Comparison of ENCODE assay signal across 8 cellular contexts in the genomic region with DNA sequence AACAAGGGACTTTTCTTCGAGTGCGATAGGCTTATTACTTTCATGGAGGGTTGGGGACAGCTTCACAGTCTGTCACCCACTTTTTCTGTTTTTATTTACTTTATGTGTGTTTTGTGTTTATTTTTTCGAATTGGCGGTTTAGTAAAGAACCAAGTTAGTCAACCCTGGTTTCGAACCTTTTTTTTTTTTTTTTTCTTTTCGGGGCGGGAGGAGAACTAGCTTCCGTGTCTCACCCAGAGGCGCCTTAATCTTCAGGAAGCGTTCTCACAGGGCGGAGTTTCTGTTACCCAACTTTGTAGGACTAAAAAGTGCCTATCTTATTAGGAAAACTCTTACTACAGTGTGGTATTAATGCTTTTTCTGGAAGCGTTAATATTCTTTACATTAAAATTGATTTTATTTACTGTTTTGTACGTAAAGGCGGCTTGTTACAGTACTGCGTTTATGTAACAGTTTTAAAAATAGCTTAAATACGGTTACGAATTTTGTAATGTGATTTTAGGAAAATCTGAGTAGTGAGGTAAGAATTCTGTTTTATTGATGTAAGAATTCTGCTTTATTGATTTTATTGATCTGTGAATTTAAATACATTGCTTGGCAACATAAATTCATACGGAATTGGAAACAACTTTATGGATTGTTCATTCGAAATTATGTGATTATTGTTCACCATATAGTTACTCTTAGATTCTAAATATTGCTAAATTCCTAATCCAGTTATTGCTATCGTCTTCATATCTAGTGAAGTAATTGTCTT. TPM values are rescaled to one million over a fixed set of nuclear protein-coding genes. Genes with fewer than 3 reads are reported as not detected.
DNase-seq lines count a peak whose midpoint lies in the region; ATAC-seq and TF ChIP-seq lines count a peak whose summit lies in the region.

No MANE protein-coding gene starts in this region.

- peaks cover 30% of the 10 kb centered on the region for H3K4me1 Mint-ChIP-seq in T-helper 1 cell treated with Interleukin-12 subunit alpha and Interleukin-12 subunit beta and Interleukin-4 antibody, amounts not matched to agents 30 μg/mL and 1 μg/mL, for 36 hours (ENCODE audit: low read depth)

- 0% methylated on average over 20 of the region's 20 CpGs for WGBS in lung, 2 donors
- WGBS in stomach, 5 donors: 0 to 1% (median 0%) methylated on average over 20 of the region's 20 CpGs

- H3K36me3 Mint-ChIP-seq in T-helper 1 cell treated with Interleukin-12 subunit alpha and Interleukin-12 subunit beta and Interleukin-4 antibody, amounts not matched to agents 30 μg/mL and 1 μg/mL, for 36 hours (ENCODE audit: low read depth): peaks cover 43% of the 10 kb centered on the region

- peak overlapping the region; percentile 99 for H3K27ac Mint-ChIP-seq in T-helper 1 cell treated with Interleukin-12 subunit alpha and Interleukin-12 subunit beta and Interleukin-4 antibody, amounts not matched to agents 30 μg/mL and 1 μg/mL, for 36 hours

- H2AFZ ChIP-seq in KMS-11 (ENCODE audit: low read depth): peak overlapping the region; percentile 91; the same call in 1 of the 2 replicates

- H3K27ac ChIP-seq in KMS-11 (peak overlapping the region; percentile 98), dorsolateral prefrontal cortex (peak overlapping the region; percentile 76 to 99 (median 95)), lung (ENCODE audit: low read depth in 1 of 2, low read length in 1 of 2) (peak overlapping the region; percentile 96 to 97), stomach (peak overlapping the region; percentile 87 to 99 (median 96))

- H3K4me3 ChIP-seq in KMS-11 (IDR thresholded peaks at IDR 0.05; ENCODE audit: insufficient read depth, low read depth, low read length): peak overlapping the region; percentile 55
- H3K4me3 ChIP-seq in dorsolateral prefrontal cortex: peak overlapping the region; percentile 59 to 99 (median 89)
- peak overlapping the region; percentile 91 for H3K4me3 ChIP-seq in lung
- H3K4me3 ChIP-seq in stomach: peak overlapping the region; percentile 63 to 89 (median 78)

- H4K20me1 ChIP-seq in KMS-11 (ENCODE audit: insufficient read depth): peaks cover 45% of the 10 kb centered on the region

- peak overlapping the region; percentile 98 for H3K9ac ChIP-seq in KMS-11

- H3K27me3 Mint-ChIP-seq in T-helper 1 cell treated with Interleukin-12 subunit alpha and Interleukin-12 subunit beta and Interleukin-4 antibody, amounts not matched to agents 30 μg/mL and 1 μg/mL, for 36 hours (ENCODE audit: low read depth): no peaks in the 10 kb centered on the region

- TF ChIP-seq EP300 in stomach (IDR thresholded peaks at IDR 0.05): no peak

- H3K4me3 Mint-ChIP-seq in T-helper 1 cell treated with Interleukin-12 subunit alpha and Interleukin-12 subunit beta and Interleukin-4 antibody, amounts not matched to agents 30 μg/mL and 1 μg/mL, for 36 hours: peak overlapping the region; percentile 99

- peaks cover 25% of the 10 kb centered on the region; the same call in 1 of the 2 replicates for H3K36me3 ChIP-seq in KMS-11 (ENCODE audit: insufficient read depth)
- H3K36me3 ChIP-seq in lung (ENCODE audit: control insufficient read depth in 2 of 2, insufficient read depth in 2 of 2, low read length in 2 of 2): peaks cover 6 to 8% of the 10 kb centered on the region in 2 donors
- peaks cover 5 to 39% (median 38%) of the 10 kb centered on the region in 4 donors for H3K36me3 ChIP-seq in stomach

- TF ChIP-seq CTCF in KMS-11 (conservative IDR thresholded peaks at IDR 0.05; ENCODE audit: low read depth, low read length): no peak; the same call in 1 of the 2 replicates
- TF ChIP-seq CTCF in dorsolateral prefrontal cortex (IDR thresholded peaks at IDR 0.05 in 54 of 56, conservative IDR thresholded peaks at IDR 0.05 in 2 of 56; ENCODE audit: low read depth in 1 of 56, partially characterized antibody in 56 of 56): no peak
- no peak for TF ChIP-seq CTCF in lung (IDR thresholded peaks at IDR 0.05; ENCODE audit: control extremely low read depth, extremely low read depth)
- no peak for TF ChIP-seq CTCF in stomach (IDR thresholded peaks at IDR 0.05)

- peak overlapping the region; percentile 90 for H3K4me2 ChIP-seq in KMS-11

- DNase-seq in DMS 273 (lab: John Stamatoyannopoulos, UW; ENCODE audit: unreplicated experiment) (peak; percentile 70), dorsolateral prefrontal cortex (no peak), lung (ENCODE audit: low spot score) (peak; percentile 56), stomach (peak; percentile 47)

- no peaks in the 10 kb centered on the region for H3K9me3 ChIP-seq in lung (ENCODE audit: control insufficient read depth in 2 of 2, insufficient read depth in 1 of 2, low read length in 1 of 2)
- no peaks in the 10 kb centered on the region for H3K9me3 ChIP-seq in stomach

- ATAC-seq in GM19455 (IDR thresholded peaks at IDR 0.05; ENCODE audit: unreplicated experiment) (peak; percentile 15), lung (ENCODE audit: insufficient read depth, low FRiP score) (peak; percentile 42), HG02840 (IDR thresholded peaks at IDR 0.05; ENCODE audit: low FRiP score, unreplicated experiment) (no peak)

- intact Hi-C loops in dorsolateral prefrontal cortex (cut with DNase I) (loop anchor here in 1 of 2 donors (5.0 kb wide), 1 partner anchor 91 kb away; a partner anchor contains a TSS), stomach (cut with DNase I; ENCODE audit: low total_unique reads) (no loop called here)

- peaks cover 60% of the 10 kb centered on the region for H3K79me2 ChIP-seq in KMS-11 (ENCODE audit: insufficient read depth, low read depth)

- no peak for TF ChIP-seq POLR2A in stomach (IDR thresholded peaks at IDR 0.05)

- H3K27me3 ChIP-seq in KMS-11 (ENCODE audit: insufficient read depth, low read depth) (no peaks in the 10 kb centered on the region), dorsolateral prefrontal cortex (no peaks in the 10 kb centered on the region), lung (ENCODE audit: control insufficient read depth, insufficient read depth) (no peaks in the 10 kb centered on the region), stomach (no peaks in the 10 kb centered on the region)

- H3K4me1 ChIP-seq in KMS-11 (ENCODE audit: low read depth, poor library complexity, severe bottlenecking) (peaks cover 41% of the 10 kb centered on the region), lung (ENCODE audit: control insufficient read depth in 2 of 2, insufficient read depth in 2 of 2, low read length in 2 of 2) (peaks cover 6 to 28% of the 10 kb centered on the region in 2 donors), stomach (peaks cover 43 to 59% (median 53%) of the 10 kb centered on the region in 4 donors)

- no peaks in the 10 kb centered on the region for H3K9me3 Mint-ChIP-seq in T-helper 1 cell treated with Interleukin-12 subunit alpha and Interleukin-12 subunit beta and Interleukin-4 antibody, amounts not matched to agents 30 μg/mL and 1 μg/mL, for 36 hours

RNA-seq across cellular contexts. Expression of a gene that starts 0.9 kb away (rescaled TPM):
- total RNA-seq in dorsolateral prefrontal cortex (100 to 1,000 TPM; 116 to 206 (median 155) TPM), lung (100 to 1,000 TPM; 134 to 321 TPM), stomach (100 to 1,000 TPM; 104 to 800 (median 220) TPM)
- polyA plus RNA-seq in lung (100 to 1,000 TPM in 1 of 2 donors, 10 to 100 TPM in 1; 51.3 to 103 TPM), stomach (10 to 100 TPM; 46.8 to 72.2 (median 47.7) TPM)

RNA-seq across cellular contexts. Expression of a gene that starts 8.9 kb away (rescaled TPM):
- total RNA-seq in dorsolateral prefrontal cortex: 10 to 100 TPM; 13.8 to 48.9 (median 32.4) TPM
- 10 to 100 TPM; 17.6 to 23.4 TPM for total RNA-seq in lung
- 10 to 100 TPM in 1 of 2 donors, 1 to 10 TPM in 1; 8.5 to 12.9 TPM for polyA plus RNA-seq in lung
- 10 to 100 TPM in 4 of 5 donors, 1 to 10 TPM in 1; 7.5 to 48.0 (median 26.8) TPM for total RNA-seq in stomach
- 10 to 100 TPM; 11.0 to 14.1 (median 11.2) TPM for polyA plus RNA-seq in stomach

Comparison
In these comparisons a context has a peak if more than half of its experiments do, and no peak if none do; other contexts are left out.
1. DNase-seq: peak in DMS 273 (single experiment), lung (single experiment) and stomach (single experiment); none in dorsolateral prefrontal cortex (0 of 10).
2. Peak in every context shown above with its lines, with median percentiles within 50 percentile points of each other: H3K27ac ChIP-seq and H3K4me3 ChIP-seq.